38 cellular contexts compared by ENCODE assay signal in genomic region chr12:11162494-11162893, GRCh38. TPM values are rescaled to one million over a fixed set of nuclear protein-coding genes. Genes with fewer than 3 reads are reported as not detected.
A peak's percentile ranks its signal among the peaks of the same experiment; 100 is the strongest.
DNase-seq lines count a peak whose midpoint lies in the region; ATAC-seq and TF ChIP-seq lines count a peak whose summit lies in the region.
"Had no signal": no experiment of that assay in that cellular context is flagged by ENCODE, and none has a peak within 500 bp of the region (broad histone marks: within the 10 kb centered on the region; RNA-seq: fewer than 3 reads in every experiment).

No MANE protein-coding gene starts in this region.

- H3K23ac ChIP-seq in mesendoderm (ENCODE audit: low read length), result no peak overlapping the region

- H3K56ac ChIP-seq in mesendoderm (ENCODE audit: low read length), result no peak overlapping the region

- H2BK15ac ChIP-seq in mesendoderm (replicated peaks; ENCODE audit: low read depth), result no peak overlapping the region

- no peak overlapping the region for H3K18ac ChIP-seq in mesendoderm (ENCODE audit: low read length)

- no peak overlapping the region for H3K9ac ChIP-seq in mesendoderm (ENCODE audit: low read length)

- peaks cover 49% of the 10 kb centered on the region for H3K79me2 ChIP-seq in mesendoderm (ENCODE audit: control insufficient read depth, insufficient read depth, low read length)

- H2BK120ac ChIP-seq in mesendoderm (ENCODE audit: low read depth, low read length), result no peak overlapping the region

- H3K36me3 Mint-ChIP-seq in central memory CD8-positive, alpha-beta T cell (ENCODE audit: insufficient read depth), result peaks cover 4% of the 10 kb centered on the region
- peaks cover 50% of the 10 kb centered on the region for H3K36me3 Mint-ChIP-seq in activated T-cell treated with anti-CD3 and anti-CD28 coated beads, Interleukin-2, amount 50 U/mL, for 4 hours (ENCODE audit: insufficient read depth)

- peaks cover 51% of the 10 kb centered on the region for H3K4me1 Mint-ChIP-seq in central memory CD8-positive, alpha-beta T cell
- peaks cover 55% of the 10 kb centered on the region for H3K4me1 Mint-ChIP-seq in activated T-cell treated with anti-CD3 and anti-CD28 coated beads, Interleukin-2, amount 50 U/mL, for 4 hours (ENCODE audit: low read depth)

- H3K79me1 ChIP-seq in mesendoderm (ENCODE audit: low read length), result peaks cover 16% of the 10 kb centered on the region

- no peaks in the 10 kb centered on the region for H3K9me3 ChIP-seq in mucosa of descending colon
- H3K9me3 ChIP-seq: esophagus muscularis mucosa, heart left ventricle, Peyer's patch, right lobe of liver, SJCRH30, testis had no signal

- peak overlapping the region; percentile 17 for H3K27ac Mint-ChIP-seq in central memory CD8-positive, alpha-beta T cell (ENCODE audit: low read depth)
- H3K27ac Mint-ChIP-seq: activated CD4-positive, alpha-beta T cell treated with anti-CD3 and anti-CD28 coated beads, Interleukin-2, amount 10 ng/mL, durations not matched to agents 7 days and 5 days; CD4-positive, CD25-positive, alpha-beta regulatory T cell; effector memory CD8-positive, alpha-beta T cell; mesothelial cell of epicardium; naive thymus-derived CD4-positive, alpha-beta T cell; progenitor cell of endocrine pancreas; stimulated activated naive CD8-positive, alpha-beta T cell treated with anti-CD3 and anti-CD28 coated beads, Interleukin-15, Interleukin-2, amounts not matched to agents 100 ng/mL and 50 ng/mL, for 24 hours had no signal

- H2BK5ac ChIP-seq in mesendoderm (ENCODE audit: low read length), result no peak overlapping the region

- H3K4ac ChIP-seq in mesendoderm (ENCODE audit: low read depth, low read length), result no peak overlapping the region

- ATAC-seq in central memory CD8-positive, alpha-beta T cell (replicated peaks; ENCODE audit: extremely low read depth, poor library complexity, severe bottlenecking), result no peak
- ATAC-seq in esophagus mucosa (no peak), mucosa of descending colon (no peak)
- no peak for ATAC-seq in activated T-cell treated with anti-CD3 and anti-CD28 coated beads, Interleukin-2, amount 50 U/mL, for 4 hours
- ATAC-seq: effector memory CD8-positive, alpha-beta T cell; heart left ventricle; naive thymus-derived CD4-positive, alpha-beta T cell had no signal

- DNase-seq in DMS53 (lab: John Stamatoyannopoulos, UW), result peak; percentile 37
- DNase-seq in DMS53 treated with DMSO at 0.1 percent for 48 hours (lab: John Stamatoyannopoulos, UW; ENCODE audit: unreplicated experiment), result no peak
- peak; percentile 12 for DNase-seq in HEK293T (ENCODE audit: extremely low spot score)
- DNase-seq in central memory CD8-positive, alpha-beta T cell (ENCODE audit: low spot score in 2 of 2), result no peak
- DNase-seq in mesendoderm, result peak; percentile 40
- no peak for DNase-seq in mucosa of descending colon
- no peak for DNase-seq in activated T-cell treated with anti-CD3 and anti-CD28 coated beads, Interleukin-2, amount 50 U/mL, for 4 hours
- DNase-seq: 8988T; activated CD4-positive, alpha-beta T cell treated with anti-CD3 and anti-CD28 coated beads, Interleukin-2, amount 10 ng/mL, durations not matched to agents 7 days and 5 days; activated effector memory CD4-positive, alpha-beta T cell treated with anti-CD3 and anti-CD28 coated beads, Interleukin-2, amount 50 U/mL, for 16 hours; AML-193; effector memory CD8-positive, alpha-beta T cell; EL; foreskin melanocyte; heart left ventricle; kidney; naive thymus-derived CD4-positive, alpha-beta T cell; NCI-H1436; NCI-H2107; Peyer's patch; right lobe of liver; SJCRH30; stimulated activated CD8-positive, alpha-beta memory T cell treated with anti-CD3 and anti-CD28 coated beads, Interleukin-4, amount 100 ng/mL, for 48 hours; T1000; testis; WERI-Rb-1 had no signal

- no peaks in the 10 kb centered on the region for H3K27me3 ChIP-seq in mesendoderm (ENCODE audit: insufficient read depth, low read length, poor library complexity)
- H3K27me3 ChIP-seq: esophagus muscularis mucosa, heart left ventricle, Peyer's patch, right lobe of liver, SJCRH30, testis had no signal

- TF ChIP-seq CTCF in mucosa of descending colon (IDR thresholded peaks at IDR 0.05), result no peak

- H3K4me3 ChIP-seq in mesendoderm (ENCODE audit: low read length) (no peak overlapping the region), mucosa of descending colon (no peak overlapping the region)
- H3K4me3 ChIP-seq: esophagus muscularis mucosa, heart left ventricle, Peyer's patch, right lobe of liver, SJCRH30, testis had no signal

- H3K4me1 ChIP-seq in mesendoderm (ENCODE audit: control insufficient read depth, low read depth, low read length) (no peaks in the 10 kb centered on the region), mucosa of descending colon (ENCODE audit: low read depth) (no peaks in the 10 kb centered on the region)
- H3K4me1 ChIP-seq: Peyer's patch, right lobe of liver, SJCRH30, testis had no signal

- no peak overlapping the region for H3K4me2 ChIP-seq in mesendoderm (ENCODE audit: low read length)

- H3K27me3 Mint-ChIP-seq in central memory CD8-positive, alpha-beta T cell, result no peaks in the 10 kb centered on the region
- no peaks in the 10 kb centered on the region for H3K27me3 Mint-ChIP-seq in activated T-cell treated with anti-CD3 and anti-CD28 coated beads, Interleukin-2, amount 50 U/mL, for 4 hours (ENCODE audit: low read depth)
- H3K27me3 Mint-ChIP-seq: activated CD4-positive, alpha-beta T cell treated with anti-CD3 and anti-CD28 coated beads, Interleukin-2, amount 10 ng/mL, durations not matched to agents 7 days and 5 days; CD4-positive, CD25-positive, alpha-beta regulatory T cell; effector memory CD8-positive, alpha-beta T cell; naive thymus-derived CD4-positive, alpha-beta T cell; progenitor cell of endocrine pancreas; stimulated activated naive CD8-positive, alpha-beta T cell treated with anti-CD3 and anti-CD28 coated beads, Interleukin-15, Interleukin-2, amounts not matched to agents 100 ng/mL and 50 ng/mL, for 24 hours had no signal

- H4K5ac ChIP-seq in mesendoderm (ENCODE audit: low read length), result no peak overlapping the region

- H2AK5ac ChIP-seq in mesendoderm (ENCODE audit: low read length), result no peak overlapping the region

- no peak overlapping the region for H4K8ac ChIP-seq in mesendoderm (ENCODE audit: low read depth, low read length)

- H3K9me3 Mint-ChIP-seq in central memory CD8-positive, alpha-beta T cell, result no peaks in the 10 kb centered on the region
- no peaks in the 10 kb centered on the region for H3K9me3 Mint-ChIP-seq in activated T-cell treated with anti-CD3 and anti-CD28 coated beads, Interleukin-2, amount 50 U/mL, for 4 hours
- H3K9me3 Mint-ChIP-seq: activated CD4-positive, alpha-beta T cell treated with anti-CD3 and anti-CD28 coated beads, Interleukin-2, amount 10 ng/mL, durations not matched to agents 7 days and 5 days; effector memory CD8-positive, alpha-beta T cell; mesothelial cell of epicardium; stimulated activated naive CD8-positive, alpha-beta T cell treated with anti-CD3 and anti-CD28 coated beads, Interleukin-15, Interleukin-2, amounts not matched to agents 100 ng/mL and 50 ng/mL, for 24 hours had no signal

- no CpG with 5 or more reads among the region's 1 CpG for WGBS in mesendoderm (ENCODE audit: extremely low coverage, insufficient coverage, low lambda C conversion rate)

- no peak overlapping the region for H3K4me3 Mint-ChIP-seq in central memory CD8-positive, alpha-beta T cell
- H3K4me3 Mint-ChIP-seq in activated T-cell treated with anti-CD3 and anti-CD28 coated beads, Interleukin-2, amount 50 U/mL, for 4 hours, result no peak overlapping the region
- H3K4me3 Mint-ChIP-seq: activated CD4-positive, alpha-beta T cell treated with anti-CD3 and anti-CD28 coated beads, Interleukin-2, amount 10 ng/mL, durations not matched to agents 7 days and 5 days; CD4-positive, CD25-positive, alpha-beta regulatory T cell; effector memory CD8-positive, alpha-beta T cell; mesothelial cell of epicardium; naive thymus-derived CD4-positive, alpha-beta T cell; stimulated activated naive CD8-positive, alpha-beta T cell treated with anti-CD3 and anti-CD28 coated beads, Interleukin-15, Interleukin-2, amounts not matched to agents 100 ng/mL and 50 ng/mL, for 24 hours had no signal

- no peaks in the 10 kb centered on the region for H3K36me3 ChIP-seq in mesendoderm (ENCODE audit: control insufficient read depth, insufficient read depth, low read length)
- H3K36me3 ChIP-seq in mucosa of descending colon (ENCODE audit: low read depth), result no peaks in the 10 kb centered on the region

- CTCF ChIA-PET in HEK293T (lab: Yijun Ruan, JAX), result no interaction called here

- H3K27ac ChIP-seq in mesendoderm (ENCODE audit: low read depth, low read length), result no peak overlapping the region
- H3K27ac ChIP-seq: esophagus muscularis mucosa, heart left ventricle, HL-60, Peyer's patch, right lobe of liver, SJCRH30, testis, WERI-Rb-1 had no signal

- POLR2A ChIA-PET in HEK293T (lab: Yijun Ruan, JAX), result interaction anchor here (2.0 kb wide), 1 partner anchor 9 kb away, joined by 13 read pairs; the partner anchor contains the start of gene SMIM10L1

- intact Hi-C loops in mucosa of descending colon (cut with DNase I, micrococcal nuclease), result no loop called here

TF ChIP-seq in HEK293T, 16 proteins besides CTCF, POLR2A, EP300 and RAD21:
- TF ChIP-seq SUZ12 (IDR thresholded peaks at IDR 0.05), result no peak
- TF ChIP-seq PKNOX1 (IDR thresholded peaks at IDR 0.05), result no peak
- TF ChIP-seq ARNT (IDR thresholded peaks at IDR 0.05), result no peak
- no peak for TF ChIP-seq FOXM1 (IDR thresholded peaks at IDR 0.05; ENCODE audit: borderline replicate concordance)

RNA-seq across cellular contexts. Expression of gene SMIM10L1, which starts 8.5 kb away (rescaled TPM):
- 19.4 TPM for polyA plus RNA-seq in mesendoderm (2013, experiment 1 of 2)
- polyA plus RNA-seq in mesendoderm (2013, experiment 2 of 2), result 19.7 TPM
- total RNA-seq in esophagus mucosa (4.0 TPM), mucosa of descending colon (10 to 100 TPM in 1 of 3 donors, 1 to 10 TPM in 2; 7.9 to 12.5 (median 9.5) TPM)
- 10 to 100 TPM; 12.4 to 14.9 (median 13.3) TPM for total RNA-seq in activated T-cell treated with anti-CD3 and anti-CD28 coated beads, Interleukin-2, amount 50 U/mL, for 4 hours

RNA-seq across cellular contexts. Expression of gene TAS2R42, which starts 24.2 kb away (rescaled TPM):
- not detected for polyA plus RNA-seq in mesendoderm (2013, experiment 1 of 2)
- not detected for polyA plus RNA-seq in mesendoderm (2013, experiment 2 of 2)
- total RNA-seq in esophagus mucosa, result not detected
- not detected for total RNA-seq in mucosa of descending colon
- not detected for total RNA-seq in activated T-cell treated with anti-CD3 and anti-CD28 coated beads, Interleukin-2, amount 50 U/mL, for 4 hours
- total RNA-seq: activated CD4-positive, alpha-beta T cell treated with anti-CD3 and anti-CD28 coated beads, Interleukin-2, amount 10 ng/mL, durations not matched to agents 7 days and 5 days; activated CD8-positive, alpha-beta memory T cell treated with anti-CD3 and anti-CD28 coated beads for 36 hours; astrocyte; cardiac septum; CD4-positive, CD25-positive, alpha-beta regulatory T cell; esophagus muscularis mucosa; heart left ventricle; kidney; lower leg skin; mesothelial cell of epicardium; naive thymus-derived CD4-positive, alpha-beta T cell; Peyer's patch; progenitor cell of endocrine pancreas; right lobe of liver; SJCRH30; urinary bladder had no signal
- polyA plus RNA-seq: CD4-positive, CD25-positive, alpha-beta regulatory T cell; heart left ventricle; naive thymus-derived CD4-positive, alpha-beta T cell; urinary bladder had no signal

RNA-seq across cellular contexts. Expression of gene TAS2R30, which starts 28.1 kb away (rescaled TPM):
- polyA plus RNA-seq in mesendoderm (2013, experiment 1 of 2), result not detected
- not detected for polyA plus RNA-seq in mesendoderm (2013, experiment 2 of 2)
- total RNA-seq in esophagus mucosa (1.1 TPM), mucosa of descending colon (1 to 10 TPM; 3.0 to 5.9 (median 3.5) TPM)
- total RNA-seq in activated T-cell treated with anti-CD3 and anti-CD28 coated beads, Interleukin-2, amount 50 U/mL, for 4 hours, result 1 to 10 TPM in 1 of 3 donors, under 1 TPM in 2; 0.53 to 1.1 (median 0.78) TPM
- polyA plus RNA-seq: CD4-positive, CD25-positive, alpha-beta regulatory T cell; urinary bladder had no signal

Comparison
In these comparisons a context has a peak if more than half of its experiments do, and no peak if none do; other contexts are left out.
1. DNase-seq: peak in DMS53 (single experiment), HEK293T (single experiment) and mesendoderm (single experiment); none in DMS53 treated with DMSO at 0.1 percent for 48 hours (single experiment), central memory CD8-positive, alpha-beta T cell (0 of 2), mucosa of descending colon (0 of 3) and activated T-cell treated with anti-CD3 and anti-CD28 coated beads, Interleukin-2, amount 50 U/mL, for 4 hours (single experiment).